7 cellular contexts compared by ENCODE assay signal in genomic region chr3:50355829-50356552, GRCh38. TPM values are rescaled to one million over a fixed set of nuclear protein-coding genes. Genes with fewer than 3 reads are reported as not detected.
DNase-seq lines count a peak whose midpoint lies in the region; ATAC-seq and TF ChIP-seq lines count a peak whose summit lies in the region.
"Had no signal": no experiment of that assay in that cellular context is flagged by ENCODE, and none has a peak within 500 bp of the region (broad histone marks: within the 10 kb centered on the region; RNA-seq: fewer than 3 reads in every experiment).

No MANE protein-coding gene starts in this region.

- H3K4me1 Mint-ChIP-seq in type B pancreatic cell (ENCODE audit: unreplicated experiment) = peaks cover 36% of the 10 kb centered on the region

- no peaks in the 10 kb centered on the region for H3K9me3 Mint-ChIP-seq in type B pancreatic cell

- H3K27ac ChIP-seq in right cardiac atrium (ENCODE audit: low read length) = peak overlapping the region; percentile 15

- H3K9me3 ChIP-seq in right cardiac atrium (ENCODE audit: control insufficient read depth, low read length) = no peaks in the 10 kb centered on the region

- no peaks in the 10 kb centered on the region for H3K27me3 Mint-ChIP-seq in type B pancreatic cell

- DNase-seq in right cardiac atrium (no peak), cardiac septum (ENCODE audit: low spot score) (no peak), fibroblast of mammary gland (ENCODE audit: low read depth) (no peak), type B pancreatic cell (ENCODE audit: extremely low spot score, unreplicated experiment) (no peak)
- no peak for DNase-seq in stimulated activated CD4-positive, alpha-beta T cell treated with anti-CD3 and anti-CD28 coated beads, Interleukin-2, amount 100 ng/mL, for 48 hours
- DNase-seq: NCI-H1417 treated with DMSO at 0.1 percent for 48 hours had no signal

- no peak overlapping the region for H3K27ac Mint-ChIP-seq in type B pancreatic cell

- H3K4me3 Mint-ChIP-seq in type B pancreatic cell = peak overlapping the region; percentile 98

- WGBS in right cardiac atrium = 47% methylated on average over 5 of the region's 5 CpGs

- H3K4me1 ChIP-seq in right cardiac atrium (ENCODE audit: control insufficient read depth, insufficient read depth, low read length) = peaks cover 28% of the 10 kb centered on the region

- H3K4me3 ChIP-seq in right cardiac atrium (ENCODE audit: low read length) (no peak overlapping the region), fibroblast of mammary gland (ENCODE audit: control insufficient read depth, low read depth, low read length) (peak overlapping the region; percentile 82)

- ATAC-seq in right cardiac atrium (no peak), GM21423 (IDR thresholded peaks at IDR 0.05; ENCODE audit: unreplicated experiment) (no peak)

- no peaks in the 10 kb centered on the region for H3K27me3 ChIP-seq in right cardiac atrium (ENCODE audit: control insufficient read depth, insufficient read depth)

- intact Hi-C loops in right cardiac atrium (cut with DNase I) = no loop called here
- intact Hi-C loops in cardiac septum (cut with DNase I) = no loop called here

- H3K36me3 Mint-ChIP-seq in type B pancreatic cell = no peaks in the 10 kb centered on the region

- TF ChIP-seq CTCF in fibroblast of mammary gland (conservative IDR thresholded peaks at IDR 0.05; ENCODE audit: control insufficient read depth, insufficient read depth, low read depth, low read length) (no peak), type B pancreatic cell (conservative IDR thresholded peaks at IDR 0.05) (no peak)

RNA-seq across cellular contexts. Expression of gene TMEM115, which starts 3.3 kb away (rescaled TPM):
- total RNA-seq in right cardiac atrium = 10 to 100 TPM; 28.7 to 33.3 (median 31.7) TPM
- polyA plus RNA-seq in right cardiac atrium = 32.5 TPM
- total RNA-seq in cardiac septum = 26.6 TPM
- total RNA-seq in type B pancreatic cell (ENCODE audit: low replicate concordance) = 42.7 and 44.4 TPM in 2 replicates

RNA-seq across cellular contexts. Expression of gene CYB561D2, which starts 5.3 kb away (rescaled TPM):
- total RNA-seq in right cardiac atrium (10 to 100 TPM in 2 of 4 donors, 1 to 10 TPM in 2; 8.5 to 11.1 (median 10.4) TPM), cardiac septum (6.4 TPM), type B pancreatic cell (ENCODE audit: low replicate concordance) (10.1 and 15.9 TPM in 2 replicates)
- 10.8 TPM for polyA plus RNA-seq in right cardiac atrium

RNA-seq across cellular contexts. Expression of gene NPRL2, which starts 5.4 kb away (rescaled TPM):
- 10 to 100 TPM; 18.4 to 24.3 (median 19.3) TPM for total RNA-seq in right cardiac atrium
- 16.7 TPM for polyA plus RNA-seq in right cardiac atrium
- total RNA-seq in cardiac septum = 19.1 TPM
- 20.3 and 27.9 TPM in 2 replicates for total RNA-seq in type B pancreatic cell (ENCODE audit: low replicate concordance)

RNA-seq across cellular contexts. Expression of gene ZMYND10, which starts 10.5 kb away (rescaled TPM):
- total RNA-seq in right cardiac atrium (under 1 TPM; 0.20 to 0.40 (median 0.29) TPM), cardiac septum (0.35 TPM), type B pancreatic cell (ENCODE audit: low replicate concordance) (1.8 and 13.4 TPM in 2 replicates)
- polyA plus RNA-seq in right cardiac atrium = 0.25 TPM

RNA-seq across cellular contexts. Expression of gene RASSF1, which starts 15.4 kb away (rescaled TPM):
- total RNA-seq in right cardiac atrium = 10 to 100 TPM; 15.6 to 19.1 (median 15.8) TPM
- 20.4 TPM for polyA plus RNA-seq in right cardiac atrium
- total RNA-seq in cardiac septum = 11.0 TPM
- total RNA-seq in type B pancreatic cell (ENCODE audit: low replicate concordance) = 13.7 and 13.8 TPM in 2 replicates
